Comparison of ENCODE assay signal across 1 cellular context in the genomic region with DNA sequence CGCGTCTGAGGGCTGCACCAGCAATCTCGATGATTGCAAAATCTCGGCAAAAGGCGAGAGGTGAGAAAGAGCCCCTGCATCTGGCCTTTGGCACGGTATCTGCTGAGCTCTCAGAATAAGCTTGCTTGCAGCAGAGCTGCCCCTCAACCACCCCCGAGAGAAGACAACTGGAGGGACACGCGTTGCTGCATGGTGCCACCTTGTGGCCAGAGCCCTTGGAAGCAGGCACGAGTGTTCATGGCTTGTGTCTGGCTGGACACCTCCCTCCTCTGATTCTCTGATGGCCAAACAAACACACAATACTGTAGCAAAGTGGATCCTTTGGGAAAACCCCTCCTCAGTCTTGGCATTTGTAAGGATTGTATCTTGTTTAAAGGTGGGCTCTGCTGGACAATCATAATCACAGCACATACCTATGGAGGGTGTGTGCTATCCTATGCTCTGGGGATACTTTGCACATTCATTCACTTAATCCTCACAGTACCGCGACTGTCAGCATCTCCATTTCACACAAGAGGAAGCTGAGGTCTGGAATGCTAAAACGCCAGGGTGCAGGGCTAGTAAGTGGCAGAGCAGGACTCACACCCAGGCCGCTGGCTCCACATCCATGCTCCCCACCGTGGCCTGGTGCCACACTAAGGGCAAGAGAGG.
A peak's percentile ranks its signal among the peaks of the same experiment; 100 is the strongest.
TF ChIP-seq lines count a peak whose summit lies in the region.

No MANE protein-coding gene starts in this region.

TF ChIP-seq in SK-N-SH, 30 proteins besides CTCF, POLR2A, EP300 and RAD21 (continued from another document):
- TF ChIP-seq, protein P1, sequence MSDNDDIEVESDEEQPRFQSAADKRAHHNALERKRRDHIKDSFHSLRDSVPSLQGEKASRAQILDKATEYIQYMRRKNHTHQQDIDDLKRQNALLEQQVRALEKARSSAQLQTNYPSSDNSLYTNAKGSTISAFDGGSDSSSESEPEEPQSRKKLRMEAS (IDR thresholded peaks at IDR 0.05; ENCODE audit: low read depth) = peak; percentile 62
